In the genomic region with DNA sequence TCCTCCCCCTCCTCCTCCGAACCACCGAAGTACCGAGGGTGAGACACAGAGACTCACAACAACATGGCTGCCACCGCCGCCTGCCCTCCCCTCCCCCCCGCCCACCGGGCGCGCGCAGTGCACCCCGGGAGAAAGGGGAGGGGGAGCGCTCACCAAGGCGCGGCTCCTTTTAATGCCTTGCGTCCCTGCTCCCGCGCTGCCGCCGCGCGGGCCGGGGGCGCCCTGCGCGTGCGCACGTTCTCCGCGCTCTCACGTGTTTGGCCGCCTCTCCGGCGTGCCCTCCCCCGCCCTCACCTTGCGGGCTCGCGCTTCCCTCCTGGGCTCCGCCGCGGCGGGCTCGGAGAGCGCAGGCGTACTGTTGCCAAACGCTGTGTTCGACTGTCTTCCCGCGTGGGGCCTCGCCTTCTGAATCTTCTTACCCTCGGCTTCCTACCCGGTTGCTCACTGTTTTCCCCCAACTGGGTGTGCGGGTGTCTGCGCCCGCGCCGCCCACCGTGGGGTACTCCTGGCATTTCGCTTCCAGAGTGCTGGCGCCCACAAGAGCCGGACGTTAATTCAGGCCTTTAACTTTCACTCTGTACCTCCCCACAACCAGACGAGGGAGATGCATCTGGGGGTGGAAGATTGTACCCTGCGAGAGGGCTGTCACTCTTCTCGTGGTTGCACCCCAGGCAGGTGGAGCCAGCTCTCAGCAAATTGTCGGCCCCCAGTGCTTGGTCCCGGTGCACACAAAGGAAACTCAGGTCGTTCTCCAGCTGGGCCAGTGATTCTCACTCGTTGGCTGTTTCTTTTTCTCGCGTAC, we compare ENCODE assay signal across 1 cellular context.
TF ChIP-seq lines count a peak whose summit lies in the region.

A gene with protein sequence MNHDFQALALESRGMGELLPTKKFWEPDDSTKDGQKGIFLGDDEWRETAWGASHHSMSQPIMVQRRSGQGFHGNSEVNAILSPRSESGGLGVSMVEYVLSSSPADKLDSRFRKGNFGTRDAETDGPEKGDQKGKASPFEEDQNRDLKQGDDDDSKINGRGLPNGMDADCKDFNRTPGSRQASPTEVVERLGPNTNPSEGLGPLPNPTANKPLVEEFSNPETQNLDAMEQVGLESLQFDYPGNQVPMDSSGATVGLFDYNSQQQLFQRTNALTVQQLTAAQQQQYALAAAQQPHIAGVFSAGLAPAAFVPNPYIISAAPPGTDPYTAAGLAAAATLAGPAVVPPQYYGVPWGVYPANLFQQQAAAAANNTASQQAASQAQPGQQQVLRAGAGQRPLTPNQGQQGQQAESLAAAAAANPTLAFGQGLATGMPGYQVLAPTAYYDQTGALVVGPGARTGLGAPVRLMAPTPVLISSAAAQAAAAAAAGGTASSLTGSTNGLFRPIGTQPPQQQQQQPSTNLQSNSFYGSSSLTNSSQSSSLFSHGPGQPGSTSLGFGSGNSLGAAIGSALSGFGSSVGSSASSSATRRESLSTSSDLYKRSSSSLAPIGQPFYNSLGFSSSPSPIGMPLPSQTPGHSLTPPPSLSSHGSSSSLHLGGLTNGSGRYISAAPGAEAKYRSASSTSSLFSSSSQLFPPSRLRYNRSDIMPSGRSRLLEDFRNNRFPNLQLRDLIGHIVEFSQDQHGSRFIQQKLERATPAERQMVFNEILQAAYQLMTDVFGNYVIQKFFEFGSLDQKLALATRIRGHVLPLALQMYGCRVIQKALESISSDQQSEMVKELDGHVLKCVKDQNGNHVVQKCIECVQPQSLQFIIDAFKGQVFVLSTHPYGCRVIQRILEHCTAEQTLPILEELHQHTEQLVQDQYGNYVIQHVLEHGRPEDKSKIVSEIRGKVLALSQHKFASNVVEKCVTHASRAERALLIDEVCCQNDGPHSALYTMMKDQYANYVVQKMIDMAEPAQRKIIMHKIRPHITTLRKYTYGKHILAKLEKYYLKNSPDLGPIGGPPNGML (minus strand): TSS at position 92 of the 802 bp plus-strand sequence. CDS start 23,484 bp downstream, outside the sequence.

TF ChIP-seq in K562, 482 proteins besides CTCF, POLR2A, EP300 and RAD21 (continued from another document and continues in another):
- TF ChIP-seq, protein P1, sequence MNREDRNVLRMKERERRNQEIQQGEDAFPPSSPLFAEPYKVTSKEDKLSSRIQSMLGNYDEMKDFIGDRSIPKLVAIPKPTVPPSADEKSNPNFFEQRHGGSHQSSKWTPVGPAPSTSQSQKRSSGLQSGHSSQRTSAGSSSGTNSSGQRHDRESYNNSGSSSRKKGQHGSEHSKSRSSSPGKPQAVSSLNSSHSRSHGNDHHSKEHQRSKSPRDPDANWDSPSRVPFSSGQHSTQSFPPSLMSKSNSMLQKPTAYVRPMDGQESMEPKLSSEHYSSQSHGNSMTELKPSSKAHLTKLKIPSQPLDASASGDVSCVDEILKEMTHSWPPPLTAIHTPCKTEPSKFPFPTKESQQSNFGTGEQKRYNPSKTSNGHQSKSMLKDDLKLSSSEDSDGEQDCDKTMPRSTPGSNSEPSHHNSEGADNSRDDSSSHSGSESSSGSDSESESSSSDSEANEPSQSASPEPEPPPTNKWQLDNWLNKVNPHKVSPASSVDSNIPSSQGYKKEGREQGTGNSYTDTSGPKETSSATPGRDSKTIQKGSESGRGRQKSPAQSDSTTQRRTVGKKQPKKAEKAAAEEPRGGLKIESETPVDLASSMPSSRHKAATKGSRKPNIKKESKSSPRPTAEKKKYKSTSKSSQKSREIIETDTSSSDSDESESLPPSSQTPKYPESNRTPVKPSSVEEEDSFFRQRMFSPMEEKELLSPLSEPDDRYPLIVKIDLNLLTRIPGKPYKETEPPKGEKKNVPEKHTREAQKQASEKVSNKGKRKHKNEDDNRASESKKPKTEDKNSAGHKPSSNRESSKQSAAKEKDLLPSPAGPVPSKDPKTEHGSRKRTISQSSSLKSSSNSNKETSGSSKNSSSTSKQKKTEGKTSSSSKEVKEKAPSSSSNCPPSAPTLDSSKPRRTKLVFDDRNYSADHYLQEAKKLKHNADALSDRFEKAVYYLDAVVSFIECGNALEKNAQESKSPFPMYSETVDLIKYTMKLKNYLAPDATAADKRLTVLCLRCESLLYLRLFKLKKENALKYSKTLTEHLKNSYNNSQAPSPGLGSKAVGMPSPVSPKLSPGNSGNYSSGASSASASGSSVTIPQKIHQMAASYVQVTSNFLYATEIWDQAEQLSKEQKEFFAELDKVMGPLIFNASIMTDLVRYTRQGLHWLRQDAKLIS (CRISPR knock-in tag; IDR thresholded peaks at IDR 0.05): 0 out of 2 replicates have a peak, but pooled peaks have one; percentile 25
- TF ChIP-seq ZNF766 (CRISPR knock-in tag; conservative IDR thresholded peaks at IDR 0.05) (no peak), NUFIP1 (IDR thresholded peaks at IDR 0.05; ENCODE audit: partially characterized antibody) (peak; percentile 60), TRIM28 (IDR thresholded peaks at IDR 0.05) (peak; percentile 67; the same call in 1 of the 2 replicates), DACH1 (IDR thresholded peaks at IDR 0.05; ENCODE audit: partially characterized antibody) (no peak), NELFE (IDR thresholded peaks at IDR 0.05; ENCODE audit: insufficient read depth, insufficient read length) (no peak), SIRT6 (IDR thresholded peaks at IDR 0.05; ENCODE audit: low read depth, low read length) (no peak), TARDBP (IDR thresholded peaks at IDR 0.05) (0 out of 2 replicates have a peak, but pooled peaks have one; percentile 71), FOXA3 (CRISPR knock-in tag; conservative IDR thresholded peaks at IDR 0.05 in 1 of 2, IDR thresholded peaks at IDR 0.05 in 1 of 2) (peak in 1 of 2 experiments; percentile 83; a peak in 2 of 4 replicates), MCM5 (IDR thresholded peaks at IDR 0.05; ENCODE audit: low read depth) (no peak), ZNF23 (CRISPR knock-in tag; IDR thresholded peaks at IDR 0.05) (no peak), CHD1 (IDR thresholded peaks at IDR 0.05; ENCODE audit: low read length) (no peak), NONO (IDR thresholded peaks at IDR 0.05; ENCODE audit: low read depth in 2 of 2, low read length in 1 of 2) (no peak), SMAD1 (IDR thresholded peaks at IDR 0.05; ENCODE audit: low read depth, low read length, partially characterized antibody) (peak; percentile 48), TAF1 (IDR thresholded peaks at IDR 0.05; ENCODE audit: control insufficient read depth, extremely low read depth, insufficient read depth, low read length, severe bottlenecking) (peak; percentile 62), ZNF140 (CRISPR knock-in tag; IDR thresholded peaks at IDR 0.05) (no peak), CBFA2T2 (conservative IDR thresholded peaks at IDR 0.05) (no peak), GTF2A2 (tag; IDR thresholded peaks at IDR 0.05) (no peak), HDAC2 (IDR thresholded peaks at IDR 0.05) (peak; percentile 55; the same call in 1 of the 2 replicates), KLF6 (CRISPR knock-in tag; IDR thresholded peaks at IDR 0.05; ENCODE audit: borderline replicate concordance) (no peak), YY1 (IDR thresholded peaks at IDR 0.05; ENCODE audit: borderline replicate concordance in 1 of 3, control insufficient read depth in 1 of 3, extremely low read depth in 1 of 3, insufficient read depth in 3 of 3, insufficient read length in 1 of 3, insufficient replicate concordance in 2 of 3, low read depth in 1 of 3, low read length in 2 of 3) (peak; percentile 30 to 90 (median 85))
- TF ChIP-seq, protein P2, sequence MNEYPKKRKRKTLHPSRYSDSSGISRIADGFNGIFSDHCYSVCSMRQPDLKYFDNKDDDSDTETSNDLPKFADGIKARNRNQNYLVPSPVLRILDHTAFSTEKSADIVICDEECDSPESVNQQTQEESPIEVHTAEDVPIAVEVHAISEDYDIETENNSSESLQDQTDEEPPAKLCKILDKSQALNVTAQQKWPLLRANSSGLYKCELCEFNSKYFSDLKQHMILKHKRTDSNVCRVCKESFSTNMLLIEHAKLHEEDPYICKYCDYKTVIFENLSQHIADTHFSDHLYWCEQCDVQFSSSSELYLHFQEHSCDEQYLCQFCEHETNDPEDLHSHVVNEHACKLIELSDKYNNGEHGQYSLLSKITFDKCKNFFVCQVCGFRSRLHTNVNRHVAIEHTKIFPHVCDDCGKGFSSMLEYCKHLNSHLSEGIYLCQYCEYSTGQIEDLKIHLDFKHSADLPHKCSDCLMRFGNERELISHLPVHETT (CRISPR knock-in tag; conservative IDR thresholded peaks at IDR 0.05 in 1 of 2, IDR thresholded peaks at IDR 0.05 in 1 of 2): peak in 1 of 2 experiments; percentile 98; a peak in 2 of 4 replicates
- TF ChIP-seq, protein P3, sequence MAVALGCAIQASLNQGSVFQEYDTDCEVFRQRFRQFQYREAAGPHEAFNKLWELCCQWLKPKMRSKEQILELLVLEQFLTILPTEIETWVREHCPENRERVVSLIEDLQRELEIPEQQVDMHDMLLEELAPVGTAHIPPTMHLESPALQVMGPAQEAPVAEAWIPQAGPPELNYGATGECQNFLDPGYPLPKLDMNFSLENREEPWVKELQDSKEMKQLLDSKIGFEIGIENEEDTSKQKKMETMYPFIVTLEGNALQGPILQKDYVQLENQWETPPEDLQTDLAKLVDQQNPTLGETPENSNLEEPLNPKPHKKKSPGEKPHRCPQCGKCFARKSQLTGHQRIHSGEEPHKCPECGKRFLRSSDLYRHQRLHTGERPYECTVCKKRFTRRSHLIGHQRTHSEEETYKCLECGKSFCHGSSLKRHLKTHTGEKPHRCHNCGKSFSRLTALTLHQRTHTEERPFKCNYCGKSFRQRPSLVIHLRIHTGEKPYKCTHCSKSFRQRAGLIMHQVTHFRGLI (CRISPR knock-in tag; IDR thresholded peaks at IDR 0.05): no peak
- TF ChIP-seq, protein P4, sequence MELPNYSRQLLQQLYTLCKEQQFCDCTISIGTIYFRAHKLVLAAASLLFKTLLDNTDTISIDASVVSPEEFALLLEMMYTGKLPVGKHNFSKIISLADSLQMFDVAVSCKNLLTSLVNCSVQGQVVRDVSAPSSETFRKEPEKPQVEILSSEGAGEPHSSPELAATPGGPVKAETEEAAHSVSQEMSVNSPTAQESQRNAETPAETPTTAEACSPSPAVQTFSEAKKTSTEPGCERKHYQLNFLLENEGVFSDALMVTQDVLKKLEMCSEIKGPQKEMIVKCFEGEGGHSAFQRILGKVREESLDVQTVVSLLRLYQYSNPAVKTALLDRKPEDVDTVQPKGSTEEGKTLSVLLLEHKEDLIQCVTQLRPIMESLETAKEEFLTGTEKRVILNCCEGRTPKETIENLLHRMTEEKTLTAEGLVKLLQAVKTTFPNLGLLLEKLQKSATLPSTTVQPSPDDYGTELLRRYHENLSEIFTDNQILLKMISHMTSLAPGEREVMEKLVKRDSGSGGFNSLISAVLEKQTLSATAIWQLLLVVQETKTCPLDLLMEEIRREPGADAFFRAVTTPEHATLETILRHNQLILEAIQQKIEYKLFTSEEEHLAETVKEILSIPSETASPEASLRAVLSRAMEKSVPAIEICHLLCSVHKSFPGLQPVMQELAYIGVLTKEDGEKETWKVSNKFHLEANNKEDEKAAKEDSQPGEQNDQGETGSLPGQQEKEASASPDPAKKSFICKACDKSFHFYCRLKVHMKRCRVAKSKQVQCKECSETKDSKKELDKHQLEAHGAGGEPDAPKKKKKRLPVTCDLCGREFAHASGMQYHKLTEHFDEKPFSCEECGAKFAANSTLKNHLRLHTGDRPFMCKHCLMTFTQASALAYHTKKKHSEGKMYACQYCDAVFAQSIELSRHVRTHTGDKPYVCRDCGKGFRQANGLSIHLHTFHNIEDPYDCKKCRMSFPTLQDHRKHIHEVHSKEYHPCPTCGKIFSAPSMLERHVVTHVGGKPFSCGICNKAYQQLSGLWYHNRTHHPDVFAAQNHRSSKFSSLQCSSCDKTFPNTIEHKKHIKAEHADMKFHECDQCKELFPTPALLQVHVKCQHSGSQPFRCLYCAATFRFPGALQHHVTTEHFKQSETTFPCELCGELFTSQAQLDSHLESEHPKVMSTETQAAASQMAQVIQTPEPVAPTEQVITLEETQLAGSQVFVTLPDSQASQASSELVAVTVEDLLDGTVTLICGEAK (IDR thresholded peaks at IDR 0.05): peak; percentile 63
- TF ChIP-seq, protein P4 (CRISPR knock-in tag; IDR thresholded peaks at IDR 0.05): no peak
- TF ChIP-seq, protein P5, sequence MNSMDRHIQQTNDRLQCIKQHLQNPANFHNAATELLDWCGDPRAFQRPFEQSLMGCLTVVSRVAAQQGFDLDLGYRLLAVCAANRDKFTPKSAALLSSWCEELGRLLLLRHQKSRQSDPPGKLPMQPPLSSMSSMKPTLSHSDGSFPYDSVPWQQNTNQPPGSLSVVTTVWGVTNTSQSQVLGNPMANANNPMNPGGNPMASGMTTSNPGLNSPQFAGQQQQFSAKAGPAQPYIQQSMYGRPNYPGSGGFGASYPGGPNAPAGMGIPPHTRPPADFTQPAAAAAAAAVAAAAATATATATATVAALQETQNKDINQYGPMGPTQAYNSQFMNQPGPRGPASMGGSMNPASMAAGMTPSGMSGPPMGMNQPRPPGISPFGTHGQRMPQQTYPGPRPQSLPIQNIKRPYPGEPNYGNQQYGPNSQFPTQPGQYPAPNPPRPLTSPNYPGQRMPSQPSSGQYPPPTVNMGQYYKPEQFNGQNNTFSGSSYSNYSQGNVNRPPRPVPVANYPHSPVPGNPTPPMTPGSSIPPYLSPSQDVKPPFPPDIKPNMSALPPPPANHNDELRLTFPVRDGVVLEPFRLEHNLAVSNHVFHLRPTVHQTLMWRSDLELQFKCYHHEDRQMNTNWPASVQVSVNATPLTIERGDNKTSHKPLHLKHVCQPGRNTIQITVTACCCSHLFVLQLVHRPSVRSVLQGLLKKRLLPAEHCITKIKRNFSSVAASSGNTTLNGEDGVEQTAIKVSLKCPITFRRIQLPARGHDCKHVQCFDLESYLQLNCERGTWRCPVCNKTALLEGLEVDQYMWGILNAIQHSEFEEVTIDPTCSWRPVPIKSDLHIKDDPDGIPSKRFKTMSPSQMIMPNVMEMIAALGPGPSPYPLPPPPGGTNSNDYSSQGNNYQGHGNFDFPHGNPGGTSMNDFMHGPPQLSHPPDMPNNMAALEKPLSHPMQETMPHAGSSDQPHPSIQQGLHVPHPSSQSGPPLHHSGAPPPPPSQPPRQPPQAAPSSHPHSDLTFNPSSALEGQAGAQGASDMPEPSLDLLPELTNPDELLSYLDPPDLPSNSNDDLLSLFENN (IDR thresholded peaks at IDR 0.05; ENCODE audit: low read depth in 2 of 2, low read length in 2 of 2): peak in 1 of 2 experiments; percentile 46; a peak in 2 of 4 replicates
